Comparison of ENCODE assay signal across 23 cellular contexts in genomic region chr22:33110562-33111163, GRCh38. TPM values are rescaled to one million over a fixed set of nuclear protein-coding genes. Genes with fewer than 3 reads are reported as not detected.
A peak's percentile ranks its signal among the peaks of the same experiment; 100 is the strongest.
DNase-seq lines count a peak whose midpoint lies in the region.
"Had no signal": no experiment of that assay in that cellular context is flagged by ENCODE, and none has a peak within 500 bp of the region (broad histone marks: within the 10 kb centered on the region; RNA-seq: fewer than 3 reads in every experiment).

No MANE protein-coding gene starts in this region.

- DNase-seq in DMS 273 (lab: John Stamatoyannopoulos, UW; ENCODE audit: unreplicated experiment) (peak; percentile 53), DMS 273 treated with DMSO at 0.1 percent for 48 hours (lab: John Stamatoyannopoulos, UW) (no peak), LoVo (ENCODE audit: low spot score) (peak; percentile 8), cerebellar cortex (ENCODE audit: low spot score) (peak; percentile 87), neuronal stem cell (ENCODE audit: low spot score) (no peak), EL (no peak), 8988T (no peak)
- no peak for DNase-seq in stimulated activated naive CD4-positive, alpha-beta T cell treated with Interleukin-2 at 50 U/mL for 16 hours (lab: John Stamatoyannopoulos, UW)
- DNase-seq: activated CD8-positive, alpha-beta T cell treated with anti-CD3 and anti-CD28 coated beads, Interleukin-2, amount 10 ng/mL, durations not matched to agents 7 days and 5 days; activated effector memory CD4-positive, alpha-beta T cell treated with anti-CD3 and anti-CD28 coated beads, Interleukin-2, amount 50 U/mL, for 16 hours; activated naive CD8-positive, alpha-beta T cell treated with anti-CD3 and anti-CD28 coated beads, Interleukin-2, amount 50 U/mL, for 24 hours; activated T-cell treated with anti-CD3 and anti-CD28 coated beads for 4 hours; BE2C; COR-L47; effector CD8-positive, alpha-beta T cell; erythroblast; gastrocnemius medialis; hypothalamus; left ventricle myocardium superior; NCI-H2081 treated with DMSO at 0.1 percent for 48 hours; NCI-H446 treated with DMSO at 0.1 percent for 48 hours; psoas muscle had no signal

- no CpG with 5 or more reads among the region's 7 CpGs for WGBS in neuronal stem cell (ENCODE audit: extremely low coverage in 2 of 2, insufficient read length in 2 of 2, insufficient replicate concordance in 1 of 2), 2 donors

- no peak overlapping the region for H2BK5ac ChIP-seq in neuronal stem cell (ENCODE audit: low read length)

- H2BK120ac ChIP-seq in neuronal stem cell (ENCODE audit: low read depth, low read length): no peak overlapping the region

- H2BK12ac ChIP-seq in neuronal stem cell (ENCODE audit: low read length): no peak overlapping the region

- H3K4ac ChIP-seq in neuronal stem cell (ENCODE audit: low read length): no peak overlapping the region

- no peak overlapping the region for H3K27ac ChIP-seq in neuronal stem cell (replicated peaks; ENCODE audit: low read length)
- H3K27ac ChIP-seq: 22Rv1, gastrocnemius medialis, psoas muscle had no signal

- no peak overlapping the region for H4K91ac ChIP-seq in neuronal stem cell (ENCODE audit: low read depth, low read length, poor library complexity)

- H4K8ac ChIP-seq in neuronal stem cell (ENCODE audit: low read depth, low read length): no peak overlapping the region

- H3K18ac ChIP-seq in neuronal stem cell (ENCODE audit: low read length): peak overlapping the region; percentile 44

- no peak overlapping the region for H3K4me2 ChIP-seq in neuronal stem cell (ENCODE audit: insufficient read depth, low read length, poor library complexity, severe bottlenecking)

- no peaks in the 10 kb centered on the region for H3K79me1 ChIP-seq in neuronal stem cell (ENCODE audit: low read depth, low read length)

- no peak overlapping the region for H3K14ac ChIP-seq in neuronal stem cell (ENCODE audit: low read length)

- no peaks in the 10 kb centered on the region for H3K9me3 ChIP-seq in neuronal stem cell (replicated peaks in 1 of 2; ENCODE audit: control insufficient read depth in 2 of 2, insufficient read depth in 1 of 2, low read depth in 1 of 2, low read length in 2 of 2)
- H3K9me3 ChIP-seq: BE2C, gastrocnemius medialis, psoas muscle had no signal

- H2AK5ac ChIP-seq in neuronal stem cell (ENCODE audit: low read depth, low read length): no peak overlapping the region

- no peak overlapping the region for H2BK15ac ChIP-seq in neuronal stem cell (ENCODE audit: low read length)

- H3K36me3 ChIP-seq in neuronal stem cell (replicated peaks in 1 of 2; ENCODE audit: control insufficient read depth in 2 of 2, insufficient read depth in 2 of 2, low read length in 2 of 2): no peaks in the 10 kb centered on the region
- H3K36me3 ChIP-seq: BE2C, gastrocnemius medialis had no signal

- H3K4me3 ChIP-seq in neuronal stem cell (ENCODE audit: low read length in 2 of 2): no peak overlapping the region
- H3K4me3 ChIP-seq: gastrocnemius medialis, psoas muscle had no signal

- no peak overlapping the region for H2AFZ ChIP-seq in neuronal stem cell (ENCODE audit: low read length)

- peaks cover 0 to 12% of the 10 kb centered on the region in 2 donors for H3K4me1 ChIP-seq in neuronal stem cell (ENCODE audit: control insufficient read depth in 2 of 2, insufficient read depth in 1 of 2, low read depth in 1 of 2, low read length in 2 of 2)
- H3K4me1 ChIP-seq: BE2C, gastrocnemius medialis, psoas muscle had no signal

- H3K9ac ChIP-seq in neuronal stem cell (ENCODE audit: low read depth, low read length, poor library complexity): no peak overlapping the region

- H3K27me3 ChIP-seq in neuronal stem cell (ENCODE audit: control insufficient read depth in 3 of 3, insufficient read depth in 3 of 3, low read depth in 1 of 3, low read length in 3 of 3): no peaks in the 10 kb centered on the region
- H3K27me3 ChIP-seq: BE2C, gastrocnemius medialis had no signal

- no peak overlapping the region for H3K23ac ChIP-seq in neuronal stem cell (ENCODE audit: low read depth, low read length, poor library complexity)

RNA-seq across cellular contexts. Expression of gene SYN3, which starts 52.5 kb away (rescaled TPM):
- 2.1 TPM for polyA plus RNA-seq in neuronal stem cell (2013, experiment 1 of 2)
- polyA plus RNA-seq in neuronal stem cell (2013, experiment 2 of 2): 2.2 TPM

Comparison
In these comparisons a context has a peak if more than half of its experiments do, and no peak if none do; other contexts are left out.
1. DNase-seq: peak in DMS 273 (single experiment), LoVo (single experiment) and cerebellar cortex (single experiment); none in DMS 273 treated with DMSO at 0.1 percent for 48 hours (single experiment), neuronal stem cell (single experiment), EL (single experiment), 8988T (single experiment) and stimulated activated naive CD4-positive, alpha-beta T cell treated with Interleukin-2 at 50 U/mL for 16 hours (single experiment).